ENCODE assay signal across 19 cellular contexts in the genomic region with DNA sequence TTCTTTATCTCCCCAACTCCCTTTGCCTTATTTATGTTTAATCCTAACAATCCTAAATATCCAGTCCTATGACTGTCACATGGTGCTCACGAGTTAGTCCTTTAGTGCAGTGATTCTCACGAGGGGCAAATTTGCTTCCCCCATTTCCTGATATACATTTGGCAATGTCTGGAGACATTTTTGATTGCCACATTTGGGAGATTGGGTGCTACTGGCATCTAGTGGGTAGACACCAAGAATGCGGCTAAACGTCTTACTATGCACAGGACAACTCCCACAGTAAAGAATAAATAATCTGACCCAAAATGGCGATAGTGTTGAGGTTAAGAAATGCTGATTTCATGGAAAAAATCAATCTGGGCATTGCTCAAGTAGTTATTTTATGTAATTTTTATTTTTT.
DNase-seq lines count a peak whose midpoint lies in the region; ATAC-seq and TF ChIP-seq lines count a peak whose summit lies in the region.
"Had no signal": no experiment of that assay in that cellular context is flagged by ENCODE, and none has a peak within 500 bp of the region (broad histone marks: within the 10 kb centered on the region; RNA-seq: fewer than 3 reads in every experiment).

No MANE protein-coding gene starts in this region.

- POLR2A ChIA-PET in CD8-positive, alpha-beta memory T cell (lab: Charles Lee): no interaction called here

- no peaks in the 10 kb centered on the region for H3K4me1 Mint-ChIP-seq in CD8-positive, alpha-beta memory T cell
- H3K4me1 Mint-ChIP-seq: CD4-positive, alpha-beta memory T cell had no signal

- no peak overlapping the region for H3K9ac ChIP-seq in Karpas-422 (ENCODE audit: low read length)

- TF ChIP-seq CTCF in AG09309 (IDR thresholded peaks at IDR 0.05; ENCODE audit: control insufficient read depth, insufficient read depth, low read depth, low read length, missing control alignments) (peak; percentile 11), epithelial cell of proximal tubule (conservative IDR thresholded peaks at IDR 0.05; ENCODE audit: low read depth, low read length) (peak; percentile 51), tibial artery (IDR thresholded peaks at IDR 0.05) (no peak)

- H3K9me2 ChIP-seq in Karpas-422 (replicated peaks; ENCODE audit: insufficient read depth, low read length): no peaks in the 10 kb centered on the region

- H3K4me3 ChIP-seq in AG09309 (ENCODE audit: control insufficient read depth, low read depth, low read length): no peak overlapping the region
- no peak overlapping the region for H3K4me3 ChIP-seq in Karpas-422 (ENCODE audit: low read length)
- H3K4me3 ChIP-seq in epithelial cell of proximal tubule (ENCODE audit: low read depth, low read length): no peak overlapping the region
- H3K4me3 ChIP-seq in CD8-positive, alpha-beta memory T cell (ENCODE audit: low read length): no peak overlapping the region
- H3K4me3 ChIP-seq in tibial artery: no peak overlapping the region
- H3K4me3 ChIP-seq: HAP-1, Peyer's patch had no signal

- H3K9me3 ChIP-seq in Karpas-422 (ENCODE audit: low read length) (no peaks in the 10 kb centered on the region), tibial artery (no peaks in the 10 kb centered on the region)
- no peaks in the 10 kb centered on the region for H3K9me3 ChIP-seq in CD8-positive, alpha-beta memory T cell (ENCODE audit: low read length)
- H3K9me3 ChIP-seq: HAP-1, Peyer's patch had no signal

- no peak for ATAC-seq in HG02981 (IDR thresholded peaks at IDR 0.05; ENCODE audit: unreplicated experiment)

- no peaks in the 10 kb centered on the region for H3K79me2 ChIP-seq in Karpas-422 (ENCODE audit: low read length)

- peaks cover 2 to 33% (median 14%) of the 10 kb centered on the region in 5 donors for H3K9me3 Mint-ChIP-seq in CD8-positive, alpha-beta memory T cell

- H3K4me2 ChIP-seq in Karpas-422 (ENCODE audit: low read depth, low read length, poor library complexity, severe bottlenecking): peak overlapping the region; percentile 1

- no peak overlapping the region for H3K27ac Mint-ChIP-seq in CD8-positive, alpha-beta memory T cell
- H3K27ac Mint-ChIP-seq: CD4-positive, alpha-beta memory T cell; T-helper 1 cell treated with Interleukin-12 subunit alpha and Interleukin-12 subunit beta and Interleukin-4 antibody, amounts not matched to agents 30 μg/mL and 1 μg/mL, for 36 hours had no signal

- H3K27ac ChIP-seq in Karpas-422 (ENCODE audit: low read length) (no peak overlapping the region), tibial artery (no peak overlapping the region)
- no peak overlapping the region for H3K27ac ChIP-seq in CD8-positive, alpha-beta memory T cell (ENCODE audit: low read depth, low read length)
- H3K27ac ChIP-seq: Peyer's patch had no signal

- H3K4me1 ChIP-seq in Karpas-422 (ENCODE audit: low read length): peaks cover 20% of the 10 kb centered on the region
- no peaks in the 10 kb centered on the region for H3K4me1 ChIP-seq in CD8-positive, alpha-beta memory T cell (ENCODE audit: insufficient read depth, low read length)
- no peaks in the 10 kb centered on the region for H3K4me1 ChIP-seq in tibial artery
- H3K4me1 ChIP-seq: HAP-1, Peyer's patch had no signal

- H3K36me3 Mint-ChIP-seq in CD8-positive, alpha-beta memory T cell: no peaks in the 10 kb centered on the region
- H3K36me3 Mint-ChIP-seq: CD4-positive, alpha-beta memory T cell had no signal

- H3K36me3 ChIP-seq in Karpas-422 (ENCODE audit: insufficient read depth, low read length) (no peaks in the 10 kb centered on the region), tibial artery (no peaks in the 10 kb centered on the region)
- H3K36me3 ChIP-seq in CD8-positive, alpha-beta memory T cell (ENCODE audit: insufficient read depth, low read length): no peaks in the 10 kb centered on the region
- H3K36me3 ChIP-seq: HAP-1, Peyer's patch had no signal

- H3K4me3 Mint-ChIP-seq in CD8-positive, alpha-beta memory T cell: no peak overlapping the region
- H3K4me3 Mint-ChIP-seq: CD4-positive, alpha-beta memory T cell; T-helper 1 cell treated with Interleukin-12 subunit alpha and Interleukin-12 subunit beta and Interleukin-4 antibody, amounts not matched to agents 30 μg/mL and 1 μg/mL, for 36 hours had no signal

- H2AFZ ChIP-seq in Karpas-422 (ENCODE audit: low read length): peak overlapping the region; percentile 69; the same call in 1 of the 2 replicates

- CTCF ChIA-PET in CD8-positive, alpha-beta memory T cell (lab: Charles Lee): no interaction called here

- no peaks in the 10 kb centered on the region for H3K27me3 Mint-ChIP-seq in CD8-positive, alpha-beta memory T cell
- H3K27me3 Mint-ChIP-seq: CD4-positive, alpha-beta memory T cell had no signal

- intact Hi-C loops in tibial artery (cut with DNase I; ENCODE audit: low total_unique reads): no loop called here

- DNase-seq in AG09309 (ENCODE audit: low read depth) (no peak), COLO829 (ENCODE audit: low spot score) (peak; percentile 7), Karpas-422 (peak; percentile 54), epithelial cell of proximal tubule (ENCODE audit: low read depth) (no peak), tibial artery (no peak)
- no peak for DNase-seq in stimulated activated CD4-positive, alpha-beta T cell treated with anti-CD3 and anti-CD28 coated beads, Interleukin-1b, Interleukin-23, amount 100 ng/mL, for 48 hours
- DNase-seq in CD8-positive, alpha-beta memory T cell: no peak
- DNase-seq: ACHN; CD4-positive, alpha-beta memory T cell; NCI-H1105 treated with DMSO at 0.1 percent for 48 hours; NCI-H187 treated with DMSO at 0.1 percent for 48 hours; NCI-H2171 treated with DMSO at 0.1 percent for 48 hours; NCI-H446 treated with DMSO at 0.1 percent for 48 hours; NCI-H748 treated with DMSO at 0.1 percent for 48 hours; Peyer's patch; SHP77 had no signal

- no peaks in the 10 kb centered on the region for H4K20me1 ChIP-seq in Karpas-422 (ENCODE audit: insufficient read depth, low read depth, low read length)

- H3K27me3 ChIP-seq in Karpas-422 (ENCODE audit: low read length) (no peaks in the 10 kb centered on the region), tibial artery (no peaks in the 10 kb centered on the region)
- no peaks in the 10 kb centered on the region for H3K27me3 ChIP-seq in CD8-positive, alpha-beta memory T cell (ENCODE audit: insufficient read depth, low read length, poor library complexity, severe bottlenecking)
- H3K27me3 ChIP-seq: Peyer's patch had no signal

Comparison
In these comparisons a context has a peak if more than half of its experiments do, and no peak if none do; other contexts are left out.
1. DNase-seq: peak in COLO829 (single experiment) and Karpas-422 (single experiment); none in AG09309 (single experiment), epithelial cell of proximal tubule (single experiment), stimulated activated CD4-positive, alpha-beta T cell treated with anti-CD3 and anti-CD28 coated beads, Interleukin-1b, Interleukin-23, amount 100 ng/mL, for 48 hours (single experiment), CD8-positive, alpha-beta memory T cell (0 of 5) and tibial artery (0 of 2).
2. CTCF ChIP-seq: peak in AG09309 (single experiment) and epithelial cell of proximal tubule (single experiment); none in tibial artery (0 of 2).